Comparison of ENCODE assay signal across 8 cellular contexts in genomic region chr2:133886735-133887675, GRCh38.
DNase-seq lines count a peak whose midpoint lies in the region; ATAC-seq, FAIRE-seq and TF ChIP-seq lines count a peak whose summit lies in the region.

No MANE protein-coding gene starts in this region.

- peak; percentile 57 for FAIRE-seq in H1 (lab: Jason Lieb, UNC)

- no peak overlapping the region for H3K4me3 ChIP-seq in A673 (ENCODE audit: low read depth, low read length, poor library complexity, severe bottlenecking)
- no peak overlapping the region for H3K4me3 ChIP-seq in H1 (ENCODE audit: extremely low read depth in 1 of 4, insufficient read depth in 2 of 4, low read depth in 3 of 4, low read length in 4 of 4)

- CTCF ChIA-PET in A673 (lab: Charles Lee), result interaction anchor here (1.6 kb wide), 1 partner anchor 526 kb away, joined by 9 read pairs; no protein-coding TSS in a partner anchor
- CTCF ChIA-PET in activated CD4-positive, alpha-beta T cell treated with anti-CD3 and anti-CD28 coated beads, Interleukin-2, amount 10 ng/mL, durations not matched to agents 7 days and 5 days (lab: Charles Lee), result interaction anchor here (1.0 kb wide), 1 partner anchor 525 kb away, joined by 4 read pairs; no protein-coding TSS in a partner anchor
- CTCF ChIA-PET in H1 (lab: Charles Lee; ENCODE audit: partially characterized antibody), result interaction anchor here (0.6 to 4.5 kb wide), 41 partner anchors 11 to 1223 kb away, joined by 3 to 28 read pairs (median 4); no protein-coding TSS in a partner anchor

- no peaks in the 10 kb centered on the region for H3K36me3 Mint-ChIP-seq in activated CD4-positive, alpha-beta T cell treated with anti-CD3 and anti-CD28 coated beads, Interleukin-2, amount 10 ng/mL, durations not matched to agents 7 days and 5 days (ENCODE audit: low read depth)
- no peaks in the 10 kb centered on the region for H3K36me3 Mint-ChIP-seq in memory B cell

- TF ChIP-seq RAD21 in H1 (IDR thresholded peaks at IDR 0.05 in 1 of 2, conservative IDR thresholded peaks at IDR 0.05 in 1 of 2; ENCODE audit: low read depth in 2 of 2, low read length in 2 of 2), result peak; percentile 87 to 94

- DNase-seq in A673 (ENCODE audit: low spot score) (peak; percentile 70), NCI-H446 (lab: John Stamatoyannopoulos, UW) (peak; percentile 16 to 78), H1 (ENCODE audit: low read depth in 1 of 2, low spot score in 2 of 2) (peak; percentile 54 to 79), memory B cell (ENCODE audit: low spot score in 2 of 2) (peak; percentile 56 to 64)
- peak; percentile 50 for DNase-seq in activated CD4-positive, alpha-beta T cell treated with anti-CD3 and anti-CD28 coated beads, Interleukin-2, amount 10 ng/mL, durations not matched to agents 7 days and 5 days
- peak; percentile 1 to 7 for DNase-seq in stimulated activated CD8-positive, alpha-beta memory T cell treated with anti-CD3 and anti-CD28 coated beads, Interleukin-7, amount 100 ng/mL, for 48 hours (ENCODE audit: extremely low read depth in 1 of 2, low read depth in 1 of 2)

- no peaks in the 10 kb centered on the region for H3K79me2 ChIP-seq in H1 (ENCODE audit: control insufficient read depth in 1 of 2, insufficient read depth in 2 of 2, low read length in 2 of 2)

- H2AK5ac ChIP-seq in H1 (ENCODE audit: low read depth, low read length), result no peak overlapping the region

- intact Hi-C loops in A673 (cut with micrococcal nuclease; ENCODE audit: unreplicated experiment), result loop anchor here (2.0 to 5.0 kb wide), 4 partner anchors 230 to 526 kb away; no protein-coding TSS in a partner anchor

- no peak overlapping the region for H3K56ac ChIP-seq in H1 (replicated peaks; ENCODE audit: insufficient read length, low read depth, low read length)

- BruUV-seq in A673 (replicated peaks; lab: Mats Ljungman, UMichigan), result no TSS peak

- H3K79me1 ChIP-seq in H1 (ENCODE audit: low read depth, low read length), result no peaks in the 10 kb centered on the region

- H2BK120ac ChIP-seq in H1 (replicated peaks; ENCODE audit: low read depth, low read length), result no peak overlapping the region

- no peak overlapping the region for H3K4me2 ChIP-seq in H1 (ENCODE audit: insufficient read depth in 1 of 2, low read depth in 2 of 2, low read length in 2 of 2)

- no peak for TF ChIP-seq POLR2A in H1 (IDR thresholded peaks at IDR 0.05; ENCODE audit: control extremely low read depth in 1 of 2, low read depth in 2 of 2, low read length in 2 of 2)

- H3K27ac ChIP-seq in A673 (ENCODE audit: low read depth, low read length, poor library complexity, severe bottlenecking) (no peak overlapping the region), H1 (ENCODE audit: low read depth, low read length) (no peak overlapping the region)

- no peak overlapping the region for H2BK20ac ChIP-seq in H1 (ENCODE audit: low read length)

- no peaks in the 10 kb centered on the region for H3K9me3 ChIP-seq in A673 (ENCODE audit: low read depth, low read length, poor library complexity, severe bottlenecking)
- no peaks in the 10 kb centered on the region for H3K9me3 ChIP-seq in H1 (ENCODE audit: insufficient read depth in 2 of 2, low read depth in 1 of 2, low read length in 1 of 2)

- H3K4me1 Mint-ChIP-seq in activated CD4-positive, alpha-beta T cell treated with anti-CD3 and anti-CD28 coated beads, Interleukin-2, amount 10 ng/mL, durations not matched to agents 7 days and 5 days, result no peaks in the 10 kb centered on the region
- peaks cover 7% of the 10 kb centered on the region for H3K4me1 Mint-ChIP-seq in memory B cell

- H3K27me3 Mint-ChIP-seq in activated CD4-positive, alpha-beta T cell treated with anti-CD3 and anti-CD28 coated beads, Interleukin-2, amount 10 ng/mL, durations not matched to agents 7 days and 5 days, result peaks cover 4% of the 10 kb centered on the region
- H3K27me3 Mint-ChIP-seq in memory B cell, result peaks cover 2% of the 10 kb centered on the region

- H3K23ac ChIP-seq in H1 (ENCODE audit: insufficient read length), result no peak overlapping the region

- ATAC-seq in GM18499 (IDR thresholded peaks at IDR 0.05; ENCODE audit: insufficient read depth, unreplicated experiment) (peak; percentile 65), HG03175 (IDR thresholded peaks at IDR 0.05; ENCODE audit: unreplicated experiment) (peak; percentile 75), memory B cell (ENCODE audit: low read depth) (peak; percentile 87)

- H4K20me1 ChIP-seq in H1 (replicated peaks in 1 of 2; ENCODE audit: control insufficient read depth in 1 of 2, insufficient read depth in 2 of 2, low read length in 2 of 2), result no peaks in the 10 kb centered on the region

- no peak overlapping the region for H3K9ac ChIP-seq in H1 (replicated peaks in 1 of 4; ENCODE audit: extremely low read depth in 1 of 4, low read depth in 3 of 4, low read length in 3 of 4)

- no peak overlapping the region for H3K14ac ChIP-seq in H1 (ENCODE audit: insufficient read length)

- H3K4me1 ChIP-seq in A673 (ENCODE audit: insufficient read depth, low read length, poor library complexity, severe bottlenecking), result no peaks in the 10 kb centered on the region
- peaks cover 0 to 3% (median 2%) of the 10 kb centered on the region in 4 experiments; a peak in 3 of 7 replicates for H3K4me1 ChIP-seq in H1 (replicated peaks in 1 of 4; ENCODE audit: control insufficient read depth in 3 of 4, insufficient read depth in 4 of 4, low read length in 3 of 4)

- H4K5ac ChIP-seq in H1 (ENCODE audit: insufficient read length, low read depth, low read length), result no peak overlapping the region

- no peak overlapping the region for H3K4ac ChIP-seq in H1 (replicated peaks; ENCODE audit: insufficient read length, low read depth, low read length)

- no peaks in the 10 kb centered on the region for H3K23me2 ChIP-seq in H1 (ENCODE audit: low read depth, low read length)

- no peaks in the 10 kb centered on the region for H3K36me3 ChIP-seq in A673 (ENCODE audit: insufficient read depth, low read length, poor library complexity, severe bottlenecking)
- H3K36me3 ChIP-seq in H1 (ENCODE audit: control insufficient read depth in 2 of 4, insufficient read depth in 4 of 4, low read length in 3 of 4), result no peaks in the 10 kb centered on the region

- H3K18ac ChIP-seq in H1 (ENCODE audit: extremely low read depth, low read length), result no peak overlapping the region

- no peak for TF ChIP-seq EP300 in H1 (IDR thresholded peaks at IDR 0.05; ENCODE audit: borderline replicate concordance in 1 of 2, low read depth in 2 of 2, low read length in 2 of 2)

- TF ChIP-seq CTCF in A673 (conservative IDR thresholded peaks at IDR 0.05; ENCODE audit: low read depth, low read length) (peak; percentile 81), H1 (IDR thresholded peaks at IDR 0.05; ENCODE audit: control extremely low read depth in 1 of 3, insufficient read depth in 1 of 3, low read depth in 1 of 3, low read length in 3 of 3) (peak; percentile 53 to 80 (median 74))

- no peak overlapping the region for H4K91ac ChIP-seq in H1 (replicated peaks; ENCODE audit: insufficient read length, low read length)

- H3K27me3 ChIP-seq in A673 (replicated peaks; ENCODE audit: insufficient read depth, low read depth, low read length, poor library complexity) (no peaks in the 10 kb centered on the region), H1 (replicated peaks in 1 of 4; ENCODE audit: control insufficient read depth in 3 of 4, extremely low read depth in 1 of 4, insufficient read depth in 3 of 4, low read length in 3 of 4) (no peaks in the 10 kb centered on the region)

- no peak overlapping the region for H2BK5ac ChIP-seq in H1 (ENCODE audit: low read depth, low read length)

- POLR2A ChIA-PET in A673 (lab: Charles Lee; ENCODE audit: low non-redundant PET), result no interaction called here
- POLR2A ChIA-PET in activated CD4-positive, alpha-beta T cell treated with anti-CD3 and anti-CD28 coated beads, Interleukin-2, amount 10 ng/mL, durations not matched to agents 7 days and 5 days (lab: Charles Lee), result no interaction called here
- POLR2A ChIA-PET in H1 (lab: Charles Lee; ENCODE audit: partially characterized antibody), result interaction anchor here (0.6 kb wide), 1 partner anchor 554 kb away, joined by 4 read pairs; no protein-coding TSS in a partner anchor

- no peak overlapping the region for H2BK12ac ChIP-seq in H1 (ENCODE audit: low read depth, low read length)

- H3K9me3 Mint-ChIP-seq in activated CD4-positive, alpha-beta T cell treated with anti-CD3 and anti-CD28 coated beads, Interleukin-2, amount 10 ng/mL, durations not matched to agents 7 days and 5 days, result no peaks in the 10 kb centered on the region
- peaks cover 2% of the 10 kb centered on the region for H3K9me3 Mint-ChIP-seq in memory B cell

- no peak overlapping the region for H3K27ac Mint-ChIP-seq in activated CD4-positive, alpha-beta T cell treated with anti-CD3 and anti-CD28 coated beads, Interleukin-2, amount 10 ng/mL, durations not matched to agents 7 days and 5 days
- peak overlapping the region; percentile 18 for H3K27ac Mint-ChIP-seq in memory B cell

- no peak overlapping the region for H2BK15ac ChIP-seq in H1 (ENCODE audit: low read length)

- no peak overlapping the region for H2AFZ ChIP-seq in H1 (ENCODE audit: low read length)

- 68% methylated on average over 19 of the region's 19 CpGs; no CpG with 5 or more reads in 1 of the 2 experiments for WGBS in H1 (ENCODE audit: extremely low coverage in 1 of 2, insufficient coverage in 1 of 2, insufficient read length in 1 of 2, insufficient replicate concordance in 2 of 2, low coverage in 1 of 2, low lambda C conversion rate in 2 of 2, missing lambda C conversion rate in 1 of 2), 2 experiments

- H4K8ac ChIP-seq in H1 (ENCODE audit: extremely low read depth, insufficient read depth, low read length), result no peak overlapping the region

- H3K4me3 Mint-ChIP-seq in activated CD4-positive, alpha-beta T cell treated with anti-CD3 and anti-CD28 coated beads, Interleukin-2, amount 10 ng/mL, durations not matched to agents 7 days and 5 days, result no peak overlapping the region
- no peak overlapping the region for H3K4me3 Mint-ChIP-seq in memory B cell

TF ChIP-seq in H1, 55 proteins besides CTCF, POLR2A, EP300 and RAD21:
- TF ChIP-seq NANOG (IDR thresholded peaks at IDR 0.05; ENCODE audit: insufficient read depth, low read depth, low read length, poor library complexity, severe bottlenecking) (peak; percentile 34), TCF12 (IDR thresholded peaks at IDR 0.05; ENCODE audit: low read depth, low read length) (no peak)

Comparison
In these comparisons a context has a peak if more than half of its experiments do, and no peak if none do; other contexts are left out.
1. DNase-seq: peak in every context shown above with its lines; median percentile 70 in A673; 66 in H1; 60 in memory B cell; 50 in activated CD4-positive, alpha-beta T cell treated with anti-CD3 and anti-CD28 coated beads, Interleukin-2, amount 10 ng/mL, durations not matched to agents 7 days and 5 days; 47 in NCI-H446; 4 in stimulated activated CD8-positive, alpha-beta memory T cell treated with anti-CD3 and anti-CD28 coated beads, Interleukin-7, amount 100 ng/mL, for 48 hours.